In the genomic region with DNA sequence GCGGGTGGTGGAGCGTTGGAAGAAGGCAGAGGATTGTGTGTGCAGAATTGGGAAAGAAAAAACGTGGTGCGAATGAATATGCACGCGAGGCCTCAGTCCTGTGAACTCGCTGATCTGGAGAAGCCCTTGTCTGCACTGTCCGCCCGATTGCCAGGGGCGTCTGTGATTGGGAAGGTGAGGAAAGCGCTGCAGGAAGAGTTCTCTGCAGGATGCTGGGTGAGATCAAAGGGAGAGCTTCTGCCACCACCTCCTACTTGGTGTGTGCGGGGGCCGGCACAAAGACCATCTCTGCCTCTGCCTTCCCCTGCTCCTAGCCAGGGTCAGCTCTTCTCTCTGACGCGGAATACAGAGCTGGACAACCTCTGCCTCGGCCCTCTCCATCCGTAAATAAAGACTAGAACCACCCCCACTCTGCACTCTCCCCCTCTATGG, we compare ENCODE assay signal across 9 cellular contexts. TPM values are rescaled to one million over a fixed set of nuclear protein-coding genes. Genes with fewer than 3 reads are reported as not detected.
DNase-seq lines count a peak whose midpoint lies in the region; ATAC-seq, FAIRE-seq and TF ChIP-seq lines count a peak whose summit lies in the region.
"Had no signal": no experiment of that assay in that cellular context is flagged by ENCODE, and none has a peak within 500 bp of the region (broad histone marks: within the 10 kb centered on the region; RNA-seq: fewer than 3 reads in every experiment).

No MANE protein-coding gene starts in this region.

- H3K36me3 ChIP-seq in Caco-2 (ENCODE audit: control insufficient read depth, insufficient read depth, low read length) = no peaks in the 10 kb centered on the region
- H3K36me3 ChIP-seq in OCI-LY7 (ENCODE audit: insufficient read depth, low read length) = peaks cover 7% of the 10 kb centered on the region; the same call in 1 of the 2 replicates

- H4K20me1 ChIP-seq in OCI-LY7 (ENCODE audit: insufficient read depth, low read length) = peaks cover 12% of the 10 kb centered on the region; the same call in 1 of the 2 replicates

- no peak for FAIRE-seq in GM19239 (lab: Jason Lieb, UNC)

- TF ChIP-seq CTCF in Caco-2 (IDR thresholded peaks at IDR 0.05; ENCODE audit: insufficient read depth in 1 of 2, low read depth in 1 of 2, low read length in 1 of 2, severe bottlenecking in 1 of 2, unreplicated experiment in 1 of 2) = no peak
- TF ChIP-seq CTCF in OCI-LY7 (conservative IDR thresholded peaks at IDR 0.05; ENCODE audit: low read length) = no peak
- no peak for TF ChIP-seq CTCF in osteocyte (IDR thresholded peaks at IDR 0.05)

- H3K4me1 ChIP-seq in Caco-2 = peaks cover 9% of the 10 kb centered on the region
- H3K4me1 ChIP-seq in OCI-LY7 (ENCODE audit: insufficient read depth, low read length, poor library complexity, severe bottlenecking) = peaks cover 15% of the 10 kb centered on the region

- POLR2A ChIA-PET in Caco-2 (lab: Charles Lee) (interaction anchor here (0.6 kb wide), 1 partner anchor 54 kb away, joined by 3 read pairs; no protein-coding TSS in a partner anchor), OCI-LY7 (lab: Charles Lee) (interaction anchor here (0.7 to 1.2 kb wide), 3 partner anchors 21 to 138 kb away, joined by 3 to 5 read pairs (median 4); a partner anchor contains a TSS)

- peak overlapping the region; percentile 47 for H3K27ac Mint-ChIP-seq in Caco-2 (ENCODE audit: unreplicated experiment)
- peak overlapping the region; percentile 85 for H3K27ac Mint-ChIP-seq in osteocyte (ENCODE audit: unreplicated experiment)

- H3K9me2 ChIP-seq in OCI-LY7 (ENCODE audit: insufficient read depth, low read length) = no peaks in the 10 kb centered on the region

- H3K4me3 Mint-ChIP-seq in Caco-2 (ENCODE audit: unreplicated experiment) (peak overlapping the region; percentile 92), osteocyte (ENCODE audit: unreplicated experiment) (peak overlapping the region; percentile 82)

- peaks cover 29% of the 10 kb centered on the region for H3K36me3 Mint-ChIP-seq in Caco-2 (ENCODE audit: insufficient read depth, unreplicated experiment)
- peaks cover 3% of the 10 kb centered on the region for H3K36me3 Mint-ChIP-seq in osteocyte (ENCODE audit: unreplicated experiment)

- peak overlapping the region; percentile 62; the same call in 1 of the 2 replicates for H2AFZ ChIP-seq in OCI-LY7 (ENCODE audit: low read length)

- H3K4me1 Mint-ChIP-seq in Caco-2 (ENCODE audit: low read depth, unreplicated experiment) (peaks cover 7% of the 10 kb centered on the region), osteocyte (ENCODE audit: unreplicated experiment) (peaks cover 36% of the 10 kb centered on the region)

- intact Hi-C loops in Caco-2 (cut with micrococcal nuclease; ENCODE audit: unreplicated experiment) = loop anchor here (1.0 kb wide), 1 partner anchor 26 kb away; a partner anchor contains a TSS
- intact Hi-C loops in OCI-LY7 (cut with micrococcal nuclease; ENCODE audit: unreplicated experiment) = no loop called here

- no peak for ATAC-seq in HG02840 (IDR thresholded peaks at IDR 0.05; ENCODE audit: low FRiP score, unreplicated experiment)

- H3K27ac ChIP-seq in OCI-LY7 (ENCODE audit: low read depth, low read length, poor library complexity, severe bottlenecking) = no peak overlapping the region
- H3K27ac ChIP-seq in epithelial cell of prostate = peak overlapping the region; percentile 66

- no peaks in the 10 kb centered on the region for H3K27me3 Mint-ChIP-seq in Caco-2 (ENCODE audit: insufficient read depth, unreplicated experiment)
- no peaks in the 10 kb centered on the region for H3K27me3 Mint-ChIP-seq in osteocyte (ENCODE audit: unreplicated experiment)

- BruUV-seq in Caco-2 (replicated peaks; lab: Mats Ljungman, UMichigan) (TSS peak; percentile 38), OCI-LY7 (replicated peaks; lab: Mats Ljungman, UMichigan) (no TSS peak)

- no peaks in the 10 kb centered on the region for H3K9me3 ChIP-seq in Caco-2
- no peaks in the 10 kb centered on the region for H3K9me3 ChIP-seq in OCI-LY7 (ENCODE audit: low read length)

- H3K4me2 ChIP-seq in OCI-LY7 (ENCODE audit: low read length) = peak overlapping the region; percentile 23

- no peak overlapping the region for H3K4me3 ChIP-seq in Caco-2 (ENCODE audit: low read depth, low read length)
- no peak overlapping the region for H3K4me3 ChIP-seq in OCI-LY7 (ENCODE audit: low read depth, low read length, poor library complexity, severe bottlenecking)

- peaks cover 36% of the 10 kb centered on the region for H3K79me2 ChIP-seq in OCI-LY7 (ENCODE audit: insufficient read depth, low read depth, low read length)

- no peaks in the 10 kb centered on the region for H3K27me3 ChIP-seq in Caco-2 (replicated peaks; ENCODE audit: control insufficient read depth, insufficient read depth, low read length)

- no peaks in the 10 kb centered on the region for H3K9me3 Mint-ChIP-seq in Caco-2 (ENCODE audit: unreplicated experiment)
- H3K9me3 Mint-ChIP-seq in osteocyte (ENCODE audit: unreplicated experiment) = no peaks in the 10 kb centered on the region

- CTCF ChIA-PET in Caco-2 (lab: Charles Lee) = interaction anchor here (1.1 kb wide), 1 partner anchor 28 kb away, joined by 9 read pairs; no protein-coding TSS in a partner anchor
- CTCF ChIA-PET in OCI-LY7 (lab: Charles Lee; ENCODE audit: unreplicated experiment) = interaction anchor here (0.6 kb wide), 1 partner anchor 11 kb away, joined by 3 read pairs; no protein-coding TSS in a partner anchor

- DNase-seq in Caco-2 = no peak
- no peak for DNase-seq in OCI-LY7 (ENCODE audit: low spot score)
- no peak for DNase-seq in epithelial cell of prostate (ENCODE audit: low read depth, low spot score)
- DNase-seq in osteocyte (ENCODE audit: extremely low spot score, unreplicated experiment) = no peak
- DNase-seq in NCI-H1436 (lab: John Stamatoyannopoulos, UW) = no peak
- no peak for DNase-seq in GM19239 (ENCODE audit: insufficient read length, low spot score)
- DNase-seq in NCI-H774 (lab: John Stamatoyannopoulos, UW) = no peak

RNA-seq across cellular contexts. Expression of a gene that starts 0.8 kb away (rescaled TPM):
- 151 and 155 TPM in 2 replicates for total RNA-seq in Caco-2 (2022)
- 37.3 and 50.1 TPM in 2 replicates for total RNA-seq in OCI-LY7 (2014; rRNA removed; shearing (Covaris generic))
- 60.6 and 61.2 TPM in 2 replicates for total RNA-seq in OCI-LY7 (2022)
- 121 and 126 TPM in 2 replicates for total RNA-seq in osteocyte

RNA-seq across cellular contexts. Expression of a gene that starts 25.3 kb away (rescaled TPM):
- 0.07 and 0.37 TPM in 2 replicates for total RNA-seq in Caco-2 (2022)
- total RNA-seq in OCI-LY7 (2014; rRNA removed; shearing (Covaris generic)) = not detected in 2 replicates
- total RNA-seq in OCI-LY7 (2022) = not detected in 2 replicates
- not detected in 2 replicates for total RNA-seq in osteocyte

RNA-seq across cellular contexts. Expression of a gene that starts 29.6 kb away (rescaled TPM):
- not detected in 2 replicates for total RNA-seq in Caco-2 (2022)
- total RNA-seq in OCI-LY7 (2014; rRNA removed; shearing (Covaris generic)) = not detected in 2 replicates
- not detected in 2 replicates for total RNA-seq in OCI-LY7 (2022)
- total RNA-seq in osteocyte = not detected in 2 replicates
- total RNA-seq: left colon had no signal

RNA-seq across cellular contexts. Expression of a gene that starts 33.0 kb away (rescaled TPM):
- not detected in 2 replicates for total RNA-seq in Caco-2 (2022)
- 0.16 TPM in 1 of 2 replicates, not detected in the other for total RNA-seq in OCI-LY7 (2014; rRNA removed; shearing (Covaris generic))
- total RNA-seq in OCI-LY7 (2022) = not detected in 2 replicates
- total RNA-seq in osteocyte = not detected in 2 replicates
- total RNA-seq: left colon had no signal

RNA-seq across cellular contexts. Expression of a gene that starts 34.5 kb away (rescaled TPM):
- 46.5 and 56.2 TPM in 2 replicates for total RNA-seq in Caco-2 (2022)
- total RNA-seq in OCI-LY7 (2014; rRNA removed; shearing (Covaris generic)) = 56.1 and 73.0 TPM in 2 replicates
- 89.8 and 95.2 TPM in 2 replicates for total RNA-seq in OCI-LY7 (2022)
- total RNA-seq in osteocyte = 38.5 and 40.4 TPM in 2 replicates
